8 cellular contexts compared by ENCODE assay signal in genomic region chr1:156054500-156055342, GRCh38. TPM values are rescaled to one million over a fixed set of nuclear protein-coding genes. Genes with fewer than 3 reads are reported as not detected.
DNase-seq lines count a peak whose midpoint lies in the region; ATAC-seq, FAIRE-seq and TF ChIP-seq lines count a peak whose summit lies in the region.

Gene LAMTOR2, plus strand, starts transcription at chr1:156054782. Its CDS starts 108 bp downstream, at chr1:156054890.

- peak; percentile 59 for TF ChIP-seq RAD21 in HepG2 (CRISPR knock-in tag; IDR thresholded peaks at IDR 0.05)

- peak within 1 kb of the TSS; percentile 72 to 95 (median 89) for H3K4me3 ChIP-seq in BLaER1 treated with 17β-estradiol and CSF1 and Interleukin-3, amounts not matched to agents 10 nM and 100 nM
- H3K4me3 ChIP-seq in HepG2 (replicated peaks in 1 of 3; ENCODE audit: insufficient read depth in 1 of 3, low read depth in 2 of 3, low read length in 3 of 3), result peak within 1 kb of the TSS; percentile 94 to 97 (median 96)

- in situ Hi-C loops in HepG2 (cut with HindIII; ENCODE audit: extremely low pct_ligation_motif_present, low pct_unique_long_range_greater_than_20kb), result no loop called here

- ATAC-seq in GM19372 (IDR thresholded peaks at IDR 0.05; ENCODE audit: low read depth, unreplicated experiment) (peak; percentile 52), HG03558 (IDR thresholded peaks at IDR 0.05; ENCODE audit: extremely low read depth, unreplicated experiment) (peak; percentile 60), HepG2 (peak; percentile 88)

- POLR2A ChIA-PET in HepG2 (lab: Yijun Ruan, JAX), result interaction anchor here (0.6 to 2.6 kb wide), 5 partner anchors 9 to 228 kb away, joined by 3 to 10 read pairs (median 4); partner anchors contain the start of gene SMG5

- peaks cover 26 to 50% (median 40%) of the 10 kb centered on the region in 10 experiments for H3K4me1 ChIP-seq in BLaER1 treated with 17β-estradiol and CSF1 and Interleukin-3, amounts not matched to agents 10 nM and 100 nM
- H3K4me1 ChIP-seq in HepG2 (ENCODE audit: insufficient read depth, low read length), result peaks cover 27% of the 10 kb centered on the region

- no peaks in the 10 kb centered on the region for H3K9me3 ChIP-seq in BLaER1 treated with 17β-estradiol and CSF1 and Interleukin-3, amounts not matched to agents 10 nM and 100 nM (replicated peaks in 1 of 11)
- H3K9me3 ChIP-seq in HepG2 (ENCODE audit: low read length), result no peaks in the 10 kb centered on the region

- CTCF ChIA-PET in HepG2 (lab: Yijun Ruan, JAX; ENCODE audit: low intra/inter-chr PET ratio, low total read pairs), result no interaction called here

- DNase-seq in NCI-H748 treated with DMSO at 0.1 percent for 48 hours (lab: John Stamatoyannopoulos, UW) (peak; percentile 98), dermis blood vessel endothelial cell (peak; percentile 97), HepG2 (ENCODE audit: low spot score) (peak; percentile 97)
- peak; percentile 95 to 96 for DNase-seq in activated CD4-positive, alpha-beta T cell treated with anti-CD3 and anti-CD28 coated beads, Interleukin-2, amount 50 U/mL, for 24 hours (ENCODE audit: low read depth in 1 of 2, low spot score in 1 of 2)
- DNase-seq in stimulated activated CD4-positive, alpha-beta T cell treated with anti-CD3 and anti-CD28 coated beads, Interleukin-4, amount 100 ng/mL, for 1 hour, result peak; percentile 97

- 2% methylated on average over 11 of the region's 57 CpGs for WGBS in HepG2 (ENCODE audit: low lambda C conversion rate)

- BruUV-seq in HepG2 (replicated peaks; lab: Mats Ljungman, UMichigan), result no TSS peak

- intact Hi-C loops in HepG2 (cut with micrococcal nuclease; ENCODE audit: unreplicated experiment), result no loop called here

- H3K27me3 ChIP-seq in BLaER1 treated with 17β-estradiol and CSF1 and Interleukin-3, amounts not matched to agents 10 nM and 100 nM, result no peaks in the 10 kb centered on the region
- H3K27me3 ChIP-seq in HepG2 (ENCODE audit: control insufficient read depth in 1 of 2, insufficient read depth in 2 of 2, low read length in 2 of 2), result no peaks in the 10 kb centered on the region; a peak in 1 of 5 replicates

- TF ChIP-seq POLR2A in HepG2 (IDR thresholded peaks at IDR 0.05; ENCODE audit: insufficient read depth in 1 of 2, low read depth in 2 of 2, low read length in 2 of 2), result peak; percentile 50 to 89; a peak in 3 of 4 replicates

- H3K9ac ChIP-seq in BLaER1 treated with 17β-estradiol and CSF1 and Interleukin-3, amounts not matched to agents 10 nM and 100 nM, result peak within 1 kb of the TSS; percentile 86 to 99 (median 97)
- H3K9ac ChIP-seq in HepG2 (ENCODE audit: insufficient read depth, low read depth, low read length), result peak within 1 kb of the TSS; percentile 98

- H2AFZ ChIP-seq in HepG2 (ENCODE audit: low read length), result peak within 1 kb of the TSS; percentile 34

- peak within 1 kb of the TSS; percentile 82 to 100 (median 99) for H3K27ac ChIP-seq in BLaER1 treated with 17β-estradiol and CSF1 and Interleukin-3, amounts not matched to agents 10 nM and 100 nM
- peak within 1 kb of the TSS; percentile 100 for H3K27ac ChIP-seq in HepG2 (ENCODE audit: extremely low read length, insufficient read depth, low read length)

- FAIRE-seq in HepG2 (lab: Jason Lieb, UNC), result peak; percentile 97

- TF ChIP-seq EP300 in HepG2 (IDR thresholded peaks at IDR 0.05; ENCODE audit: low read depth in 2 of 2, low read length in 2 of 2) (peak in 1 of 2 experiments; percentile 36; a peak in 1 of 4 replicates), HepG2 (CRISPR knock-in tag; IDR thresholded peaks at IDR 0.05; ENCODE audit: borderline replicate concordance) (no peak; the same call in 1 of the 2 replicates)

- peak within 1 kb of the TSS; percentile 91 to 100 (median 96) for H3K4me2 ChIP-seq in BLaER1 treated with 17β-estradiol and CSF1 and Interleukin-3, amounts not matched to agents 10 nM and 100 nM
- peak within 1 kb of the TSS; percentile 99 for H3K4me2 ChIP-seq in HepG2 (ENCODE audit: low read depth, low read length)

- peaks cover 18% of the 10 kb centered on the region for H3K79me2 ChIP-seq in HepG2 (ENCODE audit: insufficient read depth, low read length)

- H4K20me1 ChIP-seq in BLaER1 treated with 17β-estradiol and CSF1 and Interleukin-3, amounts not matched to agents 10 nM and 100 nM, result peaks cover 0 to 39% (median 19%) of the 10 kb centered on the region in 11 experiments; a peak in 18 of 22 replicates
- H4K20me1 ChIP-seq in HepG2 (ENCODE audit: insufficient read depth, low read length), result no peaks in the 10 kb centered on the region

- TF ChIP-seq CTCF in HepG2 (CRISPR knock-in tag; IDR thresholded peaks at IDR 0.05), result peak; percentile 19

- H3K36me3 ChIP-seq in BLaER1 treated with 17β-estradiol and CSF1 and Interleukin-3, amounts not matched to agents 10 nM and 100 nM, result peaks cover 24 to 53% (median 36%) of the 10 kb centered on the region in 11 experiments
- peaks cover 5 to 23% of the 10 kb centered on the region in 2 experiments; a peak in 4 of 5 replicates for H3K36me3 ChIP-seq in HepG2 (replicated peaks in 1 of 2; ENCODE audit: control insufficient read depth in 1 of 2, insufficient read depth in 2 of 2, low read length in 2 of 2)

TF ChIP-seq in HepG2, 621 proteins besides CTCF, POLR2A, EP300 and RAD21 (continues in another document):
- TF ChIP-seq, protein P1, sequence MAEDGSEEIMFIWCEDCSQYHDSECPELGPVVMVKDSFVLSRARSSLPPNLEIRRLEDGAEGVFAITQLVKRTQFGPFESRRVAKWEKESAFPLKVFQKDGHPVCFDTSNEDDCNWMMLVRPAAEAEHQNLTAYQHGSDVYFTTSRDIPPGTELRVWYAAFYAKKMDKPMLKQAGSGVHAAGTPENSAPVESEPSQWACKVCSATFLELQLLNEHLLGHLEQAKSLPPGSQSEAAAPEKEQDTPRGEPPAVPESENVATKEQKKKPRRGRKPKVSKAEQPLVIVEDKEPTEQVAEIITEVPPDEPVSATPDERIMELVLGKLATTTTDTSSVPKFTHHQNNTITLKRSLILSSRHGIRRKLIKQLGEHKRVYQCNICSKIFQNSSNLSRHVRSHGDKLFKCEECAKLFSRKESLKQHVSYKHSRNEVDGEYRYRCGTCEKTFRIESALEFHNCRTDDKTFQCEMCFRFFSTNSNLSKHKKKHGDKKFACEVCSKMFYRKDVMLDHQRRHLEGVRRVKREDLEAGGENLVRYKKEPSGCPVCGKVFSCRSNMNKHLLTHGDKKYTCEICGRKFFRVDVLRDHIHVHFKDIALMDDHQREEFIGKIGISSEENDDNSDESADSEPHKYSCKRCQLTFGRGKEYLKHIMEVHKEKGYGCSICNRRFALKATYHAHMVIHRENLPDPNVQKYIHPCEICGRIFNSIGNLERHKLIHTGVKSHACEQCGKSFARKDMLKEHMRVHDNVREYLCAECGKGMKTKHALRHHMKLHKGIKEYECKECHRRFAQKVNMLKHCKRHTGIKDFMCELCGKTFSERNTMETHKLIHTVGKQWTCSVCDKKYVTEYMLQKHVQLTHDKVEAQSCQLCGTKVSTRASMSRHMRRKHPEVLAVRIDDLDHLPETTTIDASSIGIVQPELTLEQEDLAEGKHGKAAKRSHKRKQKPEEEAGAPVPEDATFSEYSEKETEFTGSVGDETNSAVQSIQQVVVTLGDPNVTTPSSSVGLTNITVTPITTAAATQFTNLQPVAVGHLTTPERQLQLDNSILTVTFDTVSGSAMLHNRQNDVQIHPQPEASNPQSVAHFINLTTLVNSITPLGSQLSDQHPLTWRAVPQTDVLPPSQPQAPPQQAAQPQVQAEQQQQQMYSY (CRISPR knock-in tag; IDR thresholded peaks at IDR 0.05), result no peak; the same call in 1 of the 2 replicates
- TF ChIP-seq NFYC (CRISPR knock-in tag; IDR thresholded peaks at IDR 0.05), result peak; percentile 52

RNA-seq across cellular contexts. Expression of gene LAMTOR2, which starts in this region (rescaled TPM):
- 69.3 and 103 TPM in 2 replicates for total RNA-seq in dermis blood vessel endothelial cell
- 66.4 and 84.0 TPM in 2 replicates for total RNA-seq in HepG2 (2016; rRNA removed; fragmentation: Illumina TruSeq; extraction: Trizol)
- 39.6 and 58.1 TPM in 2 replicates for total RNA-seq in HepG2 (2016; cell fraction: cytosol; rRNA removed; fragmentation: Illumina TruSeq; extraction: Trizol; ENCODE audit: low read depth)
- 68.2 and 78.9 TPM in 2 replicates for total RNA-seq in HepG2 (2016; cell fraction: insoluble cytoplasmic fraction; rRNA removed; fragmentation: Illumina TruSeq; extraction: Trizol)
- 45.1 and 68.3 TPM in 2 replicates for total RNA-seq in HepG2 (2016; cell fraction: membrane; rRNA removed; fragmentation: Illumina TruSeq; extraction: Trizol)
- 22.4 and 23.2 TPM in 2 replicates for total RNA-seq in HepG2 (2016; cell fraction: nucleus; rRNA removed; fragmentation: Illumina TruSeq; extraction: Trizol)
- 36.5 and 44.9 TPM in 2 replicates for polyA plus RNA-seq in HepG2 (2011; rRNA removed)
- polyA plus RNA-seq in HepG2 (2011; cell fraction: cytosol; rRNA removed), result 45.1 and 65.7 TPM in 2 replicates
- polyA plus RNA-seq in HepG2 (2011; cell fraction: nucleus; rRNA removed), result 14.0 and 16.2 TPM in 2 replicates
- 28.1 and 35.0 TPM in 2 replicates for polyA plus RNA-seq in HepG2 (2012)
- polyA plus RNA-seq in HepG2 (2016; cell fraction: cytosol; fragmentation: Illumina TruSeq; extraction: Trizol; ENCODE audit: low read depth), result 49.1 and 78.5 TPM in 2 replicates
- polyA plus RNA-seq in HepG2 (2016; cell fraction: insoluble cytoplasmic fraction; fragmentation: Illumina TruSeq; extraction: Trizol; ENCODE audit: low read depth), result 91.2 and 98.7 TPM in 2 replicates
- 42.8 and 62.9 TPM in 2 replicates for polyA plus RNA-seq in HepG2 (2016; cell fraction: membrane; fragmentation: Illumina TruSeq; extraction: Trizol; ENCODE audit: low read depth)
- 45.4 and 50.6 TPM in 2 replicates for polyA plus RNA-seq in HepG2 (2016; cell fraction: nucleus; fragmentation: Illumina TruSeq; extraction: Trizol; ENCODE audit: insufficient read depth, low read depth)
- polyA minus RNA-seq in HepG2 (2011; rRNA and poly(A)+ RNA removed; ENCODE audit: low replicate concordance), result 18.1 and 65.8 TPM in 2 replicates
- polyA minus RNA-seq in HepG2 (2011; cell fraction: cytosol; rRNA and poly(A)+ RNA removed), result 8.4 and 8.6 TPM in 2 replicates
- polyA minus RNA-seq in HepG2 (2011; cell fraction: nucleus; rRNA and poly(A)+ RNA removed), result 6.3 and 9.4 TPM in 2 replicates

Comparison
In these comparisons a context has a peak if more than half of its experiments do, and no peak if none do; other contexts are left out.
1. Peak in every context shown above with its lines: DNase-seq, ATAC-seq, H3K4me3 ChIP-seq and H3K27ac ChIP-seq.